Comparison of ENCODE assay signal across 1 cellular context in genomic region chr2:10480359-10480949, GRCh38.
TF ChIP-seq lines count a peak whose summit lies in the region.

No MANE protein-coding gene starts in this region.

TF ChIP-seq in HepG2, 621 proteins besides CTCF, POLR2A, EP300 and RAD21:
- TF ChIP-seq PLRG1 (conservative IDR thresholded peaks at IDR 0.05) (no peak), RARG (CRISPR knock-in tag; IDR thresholded peaks at IDR 0.05; ENCODE audit: low read depth) (no peak), MTF2 (CRISPR knock-in tag; IDR thresholded peaks at IDR 0.05; ENCODE audit: borderline replicate concordance) (no peak), ZNF512 (CRISPR knock-in tag; IDR thresholded peaks at IDR 0.05) (peak; percentile 99), LCORL (IDR thresholded peaks at IDR 0.05) (0 out of 2 replicates have a peak, but pooled peaks have one; percentile 20), LCORL (CRISPR knock-in tag; IDR thresholded peaks at IDR 0.05) (no peak), ZBTB1 (CRISPR knock-in tag; IDR thresholded peaks at IDR 0.05; ENCODE audit: borderline replicate concordance) (no peak)
